In genomic region chr5:148827723-148828122, GRCh38 we compare ENCODE assay signal across 8 cellular contexts. TPM values are rescaled to one million over a fixed set of nuclear protein-coding genes. Genes with fewer than 3 reads are reported as not detected.
A peak's percentile ranks its signal among the peaks of the same experiment; 100 is the strongest.
DNase-seq lines count a peak whose midpoint lies in the region; ATAC-seq and TF ChIP-seq lines count a peak whose summit lies in the region.
"Had no signal": no experiment of that assay in that cellular context is flagged by ENCODE, and none has a peak within 500 bp of the region (broad histone marks: within the 10 kb centered on the region; RNA-seq: fewer than 3 reads in every experiment).

No MANE protein-coding gene starts in this region.

- no peaks in the 10 kb centered on the region for H3K79me2 ChIP-seq in smooth muscle cell (ENCODE audit: low read depth)

- H3K36me3 Mint-ChIP-seq in HFFc6 (ENCODE audit: low read depth) (peaks cover 15% of the 10 kb centered on the region; the same call in 1 of the 2 replicates), T-cell (no peaks in the 10 kb centered on the region)

- no peak for TF ChIP-seq CTCF in HFFc6 (IDR thresholded peaks at IDR 0.05)
- no peak for TF ChIP-seq CTCF in smooth muscle cell (IDR thresholded peaks at IDR 0.05; ENCODE audit: borderline replicate concordance, insufficient read depth, poor library complexity, severe bottlenecking)
- TF ChIP-seq CTCF in GM13976 (IDR thresholded peaks at IDR 0.05; ENCODE audit: borderline replicate concordance, control extremely low read depth, extremely low read depth, insufficient read depth, missing control alignments), result no peak

- H3K4me1 Mint-ChIP-seq in HFFc6 (ENCODE audit: low read depth), result peaks cover 77% of the 10 kb centered on the region
- H3K4me1 Mint-ChIP-seq in T-cell, result peaks cover 45 to 66% (median 61%) of the 10 kb centered on the region in 3 donors

- no peak overlapping the region for H2AFZ ChIP-seq in smooth muscle cell (ENCODE audit: low read depth)

- in situ Hi-C loops in GM13976 (cut with MboI; ENCODE audit: low sequenced_read_pairs, unreplicated experiment), result no loop called here

- intact Hi-C loops in right cardiac atrium (cut with DNase I), result loop anchor here in 3 of 4 donors (2.0 to 10.0 kb wide), 7 partner anchors 80 to 295 kb away; no protein-coding TSS in a partner anchor

- H3K36me3 ChIP-seq in smooth muscle cell (ENCODE audit: low read depth), result no peaks in the 10 kb centered on the region

- H3K27me3 ChIP-seq in right cardiac atrium (ENCODE audit: control insufficient read depth, insufficient read depth) (no peaks in the 10 kb centered on the region), smooth muscle cell (ENCODE audit: low read depth) (peaks cover 21% of the 10 kb centered on the region)

- H3F3A ChIP-seq in smooth muscle cell (ENCODE audit: low read depth), result no peaks in the 10 kb centered on the region

- H3K9me3 Mint-ChIP-seq in HFFc6 (no peaks in the 10 kb centered on the region), T-cell (no peaks in the 10 kb centered on the region)

- ATAC-seq in T-cell (replicated peaks in 1 of 4) (no peak), right cardiac atrium (no peak), GM18870 (IDR thresholded peaks at IDR 0.05; ENCODE audit: unreplicated experiment) (no peak)

- no peaks in the 10 kb centered on the region for H3K9me3 ChIP-seq in right cardiac atrium (ENCODE audit: control insufficient read depth, low read length)
- H3K9me3 ChIP-seq in smooth muscle cell (replicated peaks; ENCODE audit: low read depth), result no peaks in the 10 kb centered on the region

- 52% methylated on average over 7 of the region's 7 CpGs for WGBS in right cardiac atrium
- WGBS in smooth muscle cell (ENCODE audit: low lambda C conversion rate), result 88% methylated on average over 7 of the region's 7 CpGs

- H3K27ac ChIP-seq in right cardiac atrium (ENCODE audit: low read length), result peak overlapping the region; percentile 68
- H3K27ac ChIP-seq in smooth muscle cell (ENCODE audit: low read depth), result no peak overlapping the region

- no peak for DNase-seq in HFFc6
- DNase-seq in T-cell, result no peak
- no peak for DNase-seq in right cardiac atrium
- no peak for DNase-seq in smooth muscle cell (lab: John Stamatoyannopoulos, UW; ENCODE audit: unreplicated experiment)
- no peak for DNase-seq in GM13976 (ENCODE audit: low spot score)
- DNase-seq in NCI-H1436 (lab: John Stamatoyannopoulos, UW), result no peak
- DNase-seq: NCI-H1105 treated with DMSO at 0.1 percent for 48 hours had no signal

- H3K27me3 Mint-ChIP-seq in HFFc6 (ENCODE audit: insufficient read depth), result peaks cover 1% of the 10 kb centered on the region; the same call in 1 of the 2 replicates
- H3K27me3 Mint-ChIP-seq in T-cell, result peaks cover 0 to 4% of the 10 kb centered on the region in 2 donors

- no peaks in the 10 kb centered on the region for H3K4me1 ChIP-seq in right cardiac atrium (ENCODE audit: control insufficient read depth, insufficient read depth, low read length)
- H3K4me1 ChIP-seq in smooth muscle cell (ENCODE audit: low read depth), result no peaks in the 10 kb centered on the region

- CTCF ChIA-PET in T-cell (lab: Charles Lee), result interaction anchor here (0.6 to 2.7 kb wide), 11 partner anchors 12 to 159 kb away, joined by 3 to 10 read pairs (median 4); no protein-coding TSS in a partner anchor

- H3K9ac ChIP-seq in smooth muscle cell (ENCODE audit: low read depth), result no peak overlapping the region

- POLR2A ChIA-PET in T-cell (lab: Charles Lee), result interaction anchor here (0.7 to 1.7 kb wide), 3 partner anchors 12 to 48 kb away, joined by 6 to 11 read pairs (median 10); no protein-coding TSS in a partner anchor

- H3K4me2 ChIP-seq in smooth muscle cell, result peak overlapping the region; percentile 66

- peak overlapping the region; percentile 37 for H3K4me3 ChIP-seq in right cardiac atrium (ENCODE audit: low read length)
- H3K4me3 ChIP-seq in smooth muscle cell, result no peak overlapping the region

- H4K20me1 ChIP-seq in smooth muscle cell (ENCODE audit: low read depth), result no peaks in the 10 kb centered on the region

- peak overlapping the region; percentile 94 for H3K4me3 Mint-ChIP-seq in HFFc6
- peak overlapping the region; percentile 83 to 90 (median 86) for H3K4me3 Mint-ChIP-seq in T-cell

- H3K27ac Mint-ChIP-seq in HFFc6 (peak overlapping the region; percentile 72; the same call in 1 of the 2 replicates), T-cell (peak overlapping the region; percentile 70 to 73)

RNA-seq across cellular contexts. Expression of gene ADRB2, which starts 1.3 kb away (rescaled TPM):
- 1 to 10 TPM; 2.0 to 4.0 (median 3.7) TPM for total RNA-seq in HFFc6 (2021; fragmentation: NEBNext Ultra II Directional; extraction: Animal tissue kit (Norgen Biotek cat#: 25700))
- 10 to 100 TPM in 1 of 5 donors, 1 to 10 TPM in 4; 2.3 to 11.3 (median 7.2) TPM for total RNA-seq in T-cell
- 1 to 10 TPM; 5.0 to 9.2 (median 7.9) TPM for total RNA-seq in right cardiac atrium
- polyA plus RNA-seq in right cardiac atrium, result 2.4 TPM
- 1.9 TPM in 2 replicates for total RNA-seq in smooth muscle cell
- polyA plus RNA-seq in smooth muscle cell, result 1.7 and 1.9 TPM in 2 replicates
